8 cellular contexts compared by ENCODE assay signal in genomic region chr16:30407794-30408534, GRCh38. TPM values are rescaled to one million over a fixed set of nuclear protein-coding genes. Genes with fewer than 3 reads are reported as not detected.
DNase-seq lines count a peak whose midpoint lies in the region; ATAC-seq and TF ChIP-seq lines count a peak whose summit lies in the region.

No MANE protein-coding gene starts in this region.

- peak overlapping the region; percentile 87 for H3K4me3 ChIP-seq in Caco-2 (ENCODE audit: low read depth, low read length)
- H3K4me3 ChIP-seq in breast epithelium, result peak overlapping the region; percentile 65 to 96 (median 76)
- H3K4me3 ChIP-seq in left lung, result peak overlapping the region; percentile 60 to 95
- H3K4me3 ChIP-seq in transverse colon, result peak overlapping the region; percentile 45 to 75 (median 60)

- no peaks in the 10 kb centered on the region for H3K9me3 Mint-ChIP-seq in Caco-2 (ENCODE audit: unreplicated experiment)

- POLR2A ChIA-PET in Caco-2 (lab: Charles Lee), result interaction anchor here (0.6 to 2.3 kb wide), 7 partner anchors 10 to 55 kb away, joined by 3 to 15 read pairs (median 5); partner anchors contain the start of genes DCTPP1, TBC1D10B and ZNF48

- H3K9me3 ChIP-seq in Caco-2 (no peaks in the 10 kb centered on the region), breast epithelium (no peaks in the 10 kb centered on the region), left lung (no peaks in the 10 kb centered on the region), transverse colon (no peaks in the 10 kb centered on the region)

- WGBS in transverse colon (ENCODE audit: low coverage in 1 of 2), 2 donors, result 0 to 10% methylated on average over 2 to 19 of the region's 20 CpGs

- intact Hi-C loops in Caco-2 (cut with micrococcal nuclease; ENCODE audit: unreplicated experiment) (loop anchor here (5.0 to 10.0 kb wide), 2 partner anchors 51 to 343 kb away; partner anchors contain the start of genes ALDOA and CD2BP2), breast epithelium (cut with DNase I; ENCODE audit: low total_unique reads) (no loop called here), left lung (cut with DNase I) (no loop called here), transverse colon (cut with DNase I; ENCODE audit: low total_unique reads) (no loop called here)

- no peaks in the 10 kb centered on the region; the same call in 1 of the 2 replicates for H3K36me3 ChIP-seq in Caco-2 (ENCODE audit: control insufficient read depth, insufficient read depth, low read length)
- no peaks in the 10 kb centered on the region for H3K36me3 ChIP-seq in breast epithelium
- peaks cover 0 to 7% of the 10 kb centered on the region in 2 donors for H3K36me3 ChIP-seq in left lung
- H3K36me3 ChIP-seq in transverse colon, result no peaks in the 10 kb centered on the region

- H3K36me3 Mint-ChIP-seq in Caco-2 (ENCODE audit: insufficient read depth, unreplicated experiment), result peaks cover 7% of the 10 kb centered on the region

- H3K27me3 ChIP-seq in Caco-2 (replicated peaks; ENCODE audit: control insufficient read depth, insufficient read depth, low read length) (no peaks in the 10 kb centered on the region), breast epithelium (no peaks in the 10 kb centered on the region), left lung (no peaks in the 10 kb centered on the region), transverse colon (no peaks in the 10 kb centered on the region)

- no peak for TF ChIP-seq EP300 in transverse colon (IDR thresholded peaks at IDR 0.05; ENCODE audit: low read depth)

- DNase-seq in Caco-2 (no peak), breast epithelium (ENCODE audit: low spot score in 2 of 2) (no peak), left lung (no peak), transverse colon (no peak), NCI-H1048 (lab: John Stamatoyannopoulos, UW) (no peak), activated gamma-delta T cell (lab: John Stamatoyannopoulos, UW) (no peak)

- TSS peak; percentile 53 for BruUV-seq in Caco-2 (replicated peaks; lab: Mats Ljungman, UMichigan)

- TF ChIP-seq CTCF in Caco-2 (IDR thresholded peaks at IDR 0.05; ENCODE audit: insufficient read depth in 1 of 2, low read depth in 1 of 2, low read length in 1 of 2, severe bottlenecking in 1 of 2, unreplicated experiment in 1 of 2), result no peak
- TF ChIP-seq CTCF in breast epithelium (IDR thresholded peaks at IDR 0.05), result no peak
- no peak for TF ChIP-seq CTCF in left lung (IDR thresholded peaks at IDR 0.05)
- no peak for TF ChIP-seq CTCF in transverse colon (IDR thresholded peaks at IDR 0.05)

- H3K4me1 ChIP-seq in Caco-2 (peaks cover 14% of the 10 kb centered on the region), breast epithelium (peaks cover 0 to 15% of the 10 kb centered on the region in 2 donors), left lung (peaks cover 15 to 31% of the 10 kb centered on the region in 2 donors), transverse colon (peaks cover 12 to 30% (median 23%) of the 10 kb centered on the region in 4 donors)

- H3K4me3 Mint-ChIP-seq in Caco-2 (ENCODE audit: unreplicated experiment), result peak overlapping the region; percentile 87

- ATAC-seq in HG03342 (IDR thresholded peaks at IDR 0.05; ENCODE audit: unreplicated experiment) (peak; percentile 3), left lung (peak; percentile 12), GM21619 (IDR thresholded peaks at IDR 0.05; ENCODE audit: unreplicated experiment) (no peak)

- H3K27ac Mint-ChIP-seq in Caco-2 (ENCODE audit: unreplicated experiment), result no peak overlapping the region

- in situ Hi-C loops in transverse colon (cut with MboI; ENCODE audit: low pct_ligation_motif_present in 1 of 4, low pct_unique_long_range_greater_than_20kb in 1 of 4, low sequenced_read_pairs in 3 of 4), result loop anchor here (25.0 kb wide), 2 partner anchors 296 to 321 kb away; partner anchors contain the start of genes GDPD3 (in 2 of the 4), MAPK3 (in 2 of the 4), PPP4C (in 2 of the 4) and TBX6 (in 2 of the 4)

- H3K27ac ChIP-seq in breast epithelium, result peak overlapping the region; percentile 86 to 93
- H3K27ac ChIP-seq in left lung, result peak overlapping the region; percentile 76 to 80
- H3K27ac ChIP-seq in transverse colon, result peak overlapping the region; percentile 77 to 95 (median 90)

- no peak for TF ChIP-seq POLR2A in breast epithelium (IDR thresholded peaks at IDR 0.05)
- no peak for TF ChIP-seq POLR2A in transverse colon (IDR thresholded peaks at IDR 0.05)

- CTCF ChIA-PET in Caco-2 (lab: Charles Lee), result interaction anchor here (1.0 to 2.3 kb wide), 6 partner anchors 8 to 44 kb away, joined by 3 to 14 read pairs (median 8); partner anchors contain the start of genes DCTPP1, TBC1D10B and ZNF48

- peaks cover 5% of the 10 kb centered on the region for H3K4me1 Mint-ChIP-seq in Caco-2 (ENCODE audit: low read depth, unreplicated experiment)

- H3K27me3 Mint-ChIP-seq in Caco-2 (ENCODE audit: insufficient read depth, unreplicated experiment), result no peaks in the 10 kb centered on the region

RNA-seq across cellular contexts. Expression of gene ZNF771, which starts 0.6 kb away (rescaled TPM):
- 4.7 and 5.8 TPM in 2 replicates for total RNA-seq in Caco-2 (2022)
- total RNA-seq in breast epithelium, result 10 to 100 TPM; 21.1 to 29.2 (median 22.2) TPM
- 1 to 10 TPM; 6.0 to 8.5 TPM for total RNA-seq in left lung
- 10 to 100 TPM in 3 of 4 donors, 1 to 10 TPM in 1; 7.4 to 28.1 (median 15.1) TPM for total RNA-seq in transverse colon

RNA-seq across cellular contexts. Expression of gene ZNF48, which starts 12.7 kb away (rescaled TPM):
- 12.8 and 13.4 TPM in 2 replicates for total RNA-seq in Caco-2 (2022)
- total RNA-seq in breast epithelium, result 1 to 10 TPM; 4.8 to 9.5 (median 6.2) TPM
- 1 to 10 TPM; 7.0 TPM for total RNA-seq in left lung
- total RNA-seq in transverse colon, result 10 to 100 TPM in 1 of 4 donors, 1 to 10 TPM in 2, not detected in 1; 5.8 to 10.5 (median 7.0) TPM

RNA-seq across cellular contexts. Expression of gene DCTPP1, which starts 21.9 kb away (rescaled TPM):
- total RNA-seq in Caco-2 (2022) (51.1 and 53.2 TPM in 2 replicates), breast epithelium (10 to 100 TPM; 11.2 to 25.6 (median 20.1) TPM), left lung (10 to 100 TPM; 26.2 to 37.4 TPM), transverse colon (10 to 100 TPM; 35.2 to 74.1 (median 50.0) TPM)

RNA-seq across cellular contexts. Expression of gene SEPTIN1, which starts 25.6 kb away (rescaled TPM):
- total RNA-seq in Caco-2 (2022) (0.21 and 0.34 TPM in 2 replicates), breast epithelium (1 to 10 TPM; 1.3 to 4.6 (median 2.7) TPM), left lung (1 to 10 TPM; 2.9 to 6.3 TPM), transverse colon (1 to 10 TPM; 2.8 to 9.8 (median 4.8) TPM)

RNA-seq across cellular contexts. Expression of gene MYL11, which starts 33.4 kb away (rescaled TPM):
- total RNA-seq in Caco-2 (2022) (2.7 and 2.9 TPM in 2 replicates), breast epithelium (not detected), left lung (1 to 10 TPM in 1 of 2 donors, not detected in 1; 1.6 TPM), transverse colon (1 to 10 TPM in 1 of 4 donors, not detected in 3; 6.3 TPM)
